ENCODE assay signal across 38 cellular contexts in genomic region chr2:138424436-138425140, GRCh38.
"Had no signal": no experiment of that assay in that cellular context is flagged by ENCODE, and none has a peak within 500 bp of the region (broad histone marks: within the 10 kb centered on the region; RNA-seq: fewer than 3 reads in every experiment).

No MANE protein-coding gene starts in this region.

- H3K27me3 Mint-ChIP-seq: activated B cell treated with CpG ODN at 0.5 μM for 24 hours; activated CD4-positive, alpha-beta memory T cell treated with anti-CD3 and anti-CD28 coated beads for 36 hours; activated naive CD4-positive, alpha-beta T cell treated with anti-CD3 and anti-CD28 coated beads, Interleukin-2, amount 10 ng/mL, durations not matched to agents 7 days and 5 days; activated naive CD8-positive, alpha-beta T cell treated with anti-CD3 and anti-CD28 coated beads, Interleukin-2, amount 50 U/mL, for 24 hours; activated T-helper 17 cell treated with anti-CD3 and anti-CD28 coated beads, Interleukin-2, amount 50 U/mL, for 72 hours had no signal

- H3K36me3 Mint-ChIP-seq: activated naive CD4-positive, alpha-beta T cell treated with anti-CD3 and anti-CD28 coated beads, Interleukin-2, amount 10 ng/mL, durations not matched to agents 7 days and 5 days; brain had no signal

- H3K4me3 ChIP-seq: cardiac muscle cell, Peyer's patch had no signal

- H3K9ac ChIP-seq: KMS-11 had no signal

- H3K4me1 Mint-ChIP-seq: activated B cell treated with CpG ODN at 0.5 μM for 24 hours; activated naive CD4-positive, alpha-beta T cell treated with anti-CD3 and anti-CD28 coated beads, Interleukin-2, amount 10 ng/mL, durations not matched to agents 7 days and 5 days; activated naive CD8-positive, alpha-beta T cell treated with anti-CD3 and anti-CD28 coated beads, Interleukin-2, amount 50 U/mL, for 24 hours; activated T-helper 17 cell treated with anti-CD3 and anti-CD28 coated beads, Interleukin-2, amount 50 U/mL, for 72 hours; brain; central memory CD8-positive, alpha-beta T cell had no signal

- H3K27ac ChIP-seq: cardiac muscle cell, KMS-11, Peyer's patch, VCaP had no signal

- H3K27me3 ChIP-seq: cardiac muscle cell, Peyer's patch had no signal

- DNase-seq: activated B cell treated with CpG ODN at 0.5 μM for 24 hours; activated CD4-positive, alpha-beta memory T cell treated with anti-CD3 and anti-CD28 coated beads for 36 hours; activated CD4-positive, alpha-beta T cell treated with anti-CD3 and anti-CD28 coated beads for 4 hours; activated CD4-positive, alpha-beta T cell treated with anti-CD3 and anti-CD28 coated beads, Interleukin-2, amount 50 U/mL, for 1 hour; activated CD4-positive, CD25-positive, alpha-beta regulatory T cell treated with anti-CD3 and anti-CD28 coated beads, Interleukin-2, amount 50 U/mL, for 72 hours; activated CD8-positive, alpha-beta memory T cell treated with anti-CD3 and anti-CD28 coated beads, Interleukin-2, amount 50 U/mL, for 4 hours; activated gamma-delta T cell treated with Interleukin-2 at 50 U/mL for 16 hours; activated naive CD4-positive, alpha-beta T cell treated with anti-CD3 and anti-CD28 coated beads, Interleukin-2, amount 10 ng/mL, durations not matched to agents 7 days and 5 days; activated naive CD8-positive, alpha-beta T cell treated with anti-CD3 and anti-CD28 coated beads, Interleukin-2, amount 50 U/mL, for 24 hours; activated T-cell treated with anti-CD3 and anti-CD28 coated beads, Interleukin-2, amount 50 U/mL, for 48 hours; anterior cingulate cortex; NCI-H1092 treated with DMSO at 0.1 percent for 48 hours; NCI-H1417; NCI-H146; NCI-H187; NCI-H2029 treated with DMSO at 0.1 percent for 48 hours; NCI-H2107; NCI-H2171; NCI-H510A; NCI-H526; NCI-H748 treated with DMSO at 0.1 percent for 48 hours; NK-92 treated with Interleukin-12 subunit alpha and Interleukin-12 subunit beta, amount 100 ng/mL, for 24 hours; PC-3; Peyer's patch; RPMI8226; SIG-M5; SW 1271; T-helper 1 cell; T-helper 2 cell; T-helper 9 cell had no signal

- H3K4me2 ChIP-seq: KMS-11 had no signal

- ATAC-seq: activated naive CD8-positive, alpha-beta T cell treated with anti-CD3 and anti-CD28 coated beads, Interleukin-2, amount 50 U/mL, for 24 hours; activated T-helper 17 cell treated with anti-CD3 and anti-CD28 coated beads, Interleukin-2, amount 50 U/mL, for 72 hours; PC-3; Right ventricle myocardium inferior had no signal

- H3K4me3 Mint-ChIP-seq: activated B cell treated with CpG ODN at 0.5 μM for 24 hours; activated CD4-positive, alpha-beta memory T cell treated with anti-CD3 and anti-CD28 coated beads for 36 hours; activated naive CD4-positive, alpha-beta T cell treated with anti-CD3 and anti-CD28 coated beads, Interleukin-2, amount 10 ng/mL, durations not matched to agents 7 days and 5 days; activated naive CD8-positive, alpha-beta T cell; activated naive CD8-positive, alpha-beta T cell treated with anti-CD3 and anti-CD28 coated beads, Interleukin-2, amount 50 U/mL, for 24 hours; activated T-helper 17 cell treated with anti-CD3 and anti-CD28 coated beads, Interleukin-2, amount 50 U/mL, for 72 hours; brain; central memory CD8-positive, alpha-beta T cell had no signal

- H3K36me3 ChIP-seq: cardiac muscle cell, Peyer's patch had no signal

- H3K27ac Mint-ChIP-seq: activated B cell treated with CpG ODN at 0.5 μM for 24 hours; activated CD4-positive, alpha-beta memory T cell treated with anti-CD3 and anti-CD28 coated beads for 36 hours; activated naive CD4-positive, alpha-beta T cell treated with anti-CD3 and anti-CD28 coated beads, Interleukin-2, amount 10 ng/mL, durations not matched to agents 7 days and 5 days; activated naive CD8-positive, alpha-beta T cell; activated naive CD8-positive, alpha-beta T cell treated with anti-CD3 and anti-CD28 coated beads, Interleukin-2, amount 50 U/mL, for 24 hours; activated T-helper 17 cell treated with anti-CD3 and anti-CD28 coated beads, Interleukin-2, amount 50 U/mL, for 72 hours; brain had no signal

- H3K9me3 ChIP-seq: Peyer's patch had no signal
